1 cellular context compared by ENCODE assay signal in the genomic region with DNA sequence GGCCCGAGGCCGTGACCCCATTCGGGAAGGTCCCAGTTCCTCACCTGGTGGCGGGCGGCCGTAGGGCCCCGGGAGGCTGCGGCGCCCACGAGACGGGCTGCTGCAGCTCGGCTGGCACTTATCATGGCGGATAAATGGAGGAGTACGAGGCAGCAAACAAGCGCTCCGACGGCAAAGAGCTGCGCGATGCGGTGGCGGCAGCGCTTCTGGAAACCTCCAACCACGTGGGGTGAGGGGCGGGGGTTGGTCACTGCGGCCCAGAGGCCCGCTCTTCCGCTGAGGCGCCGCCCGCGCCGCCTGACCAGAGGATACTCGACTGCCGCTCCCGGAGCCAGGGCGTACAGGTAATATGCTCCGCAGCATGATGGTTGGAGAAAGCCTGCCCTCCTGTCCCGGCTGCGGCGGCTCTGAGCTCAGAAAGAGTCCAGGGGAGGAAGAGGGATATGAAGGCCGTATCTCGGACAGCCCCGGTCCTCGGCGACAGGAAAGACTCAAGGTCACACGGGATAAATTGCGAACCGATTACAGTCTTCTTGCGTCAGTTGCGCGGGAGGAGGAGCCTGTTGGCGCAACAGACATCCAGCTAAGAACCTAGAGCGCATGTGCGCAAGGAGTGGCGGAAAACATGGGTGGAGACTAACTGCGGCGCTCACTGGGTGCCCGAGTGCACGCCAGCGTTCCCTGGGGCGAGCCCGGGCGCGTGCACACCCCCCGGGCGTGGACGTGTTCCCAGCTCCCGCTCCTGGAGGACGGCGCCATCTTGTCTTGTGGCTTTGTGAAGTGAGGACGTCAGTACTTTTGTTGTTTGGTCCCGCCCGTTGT.
TF ChIP-seq lines count a peak whose summit lies in the region.

A gene (minus strand): TSS at position 208 of the 822 bp plus-strand sequence. CDS start 83 bp downstream, at position 125.

TF ChIP-seq in HepG2, 621 proteins besides CTCF, POLR2A, EP300 and RAD21 (continued from another document and continues in another):
- peak; percentile 99 for TF ChIP-seq DMAP1 (CRISPR knock-in tag; IDR thresholded peaks at IDR 0.05)
- TF ChIP-seq ARHGAP35 (CRISPR knock-in tag; IDR thresholded peaks at IDR 0.05; ENCODE audit: borderline replicate concordance) = peak; percentile 93
- TF ChIP-seq, protein P1, sequence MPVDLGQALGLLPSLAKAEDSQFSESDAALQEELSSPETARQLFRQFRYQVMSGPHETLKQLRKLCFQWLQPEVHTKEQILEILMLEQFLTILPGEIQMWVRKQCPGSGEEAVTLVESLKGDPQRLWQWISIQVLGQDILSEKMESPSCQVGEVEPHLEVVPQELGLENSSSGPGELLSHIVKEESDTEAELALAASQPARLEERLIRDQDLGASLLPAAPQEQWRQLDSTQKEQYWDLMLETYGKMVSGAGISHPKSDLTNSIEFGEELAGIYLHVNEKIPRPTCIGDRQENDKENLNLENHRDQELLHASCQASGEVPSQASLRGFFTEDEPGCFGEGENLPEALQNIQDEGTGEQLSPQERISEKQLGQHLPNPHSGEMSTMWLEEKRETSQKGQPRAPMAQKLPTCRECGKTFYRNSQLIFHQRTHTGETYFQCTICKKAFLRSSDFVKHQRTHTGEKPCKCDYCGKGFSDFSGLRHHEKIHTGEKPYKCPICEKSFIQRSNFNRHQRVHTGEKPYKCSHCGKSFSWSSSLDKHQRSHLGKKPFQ (CRISPR knock-in tag; IDR thresholded peaks at IDR 0.05; ENCODE audit: insufficient replicate concordance) = peak; percentile 77
- no peak for TF ChIP-seq NONO (IDR thresholded peaks at IDR 0.05)
- peak; percentile 90 for TF ChIP-seq NONO (CRISPR knock-in tag; conservative IDR thresholded peaks at IDR 0.05)
- no peak for TF ChIP-seq ZBTB7A (CRISPR knock-in tag; IDR thresholded peaks at IDR 0.05)
- peak; percentile 94; the same call in 1 of the 2 replicates for TF ChIP-seq ZNF432 (CRISPR knock-in tag; IDR thresholded peaks at IDR 0.05; ENCODE audit: borderline replicate concordance)
- 0 out of 2 replicates have a peak, but pooled peaks have one; percentile 29 for TF ChIP-seq NFRKB (IDR thresholded peaks at IDR 0.05)
- TF ChIP-seq, protein P2, sequence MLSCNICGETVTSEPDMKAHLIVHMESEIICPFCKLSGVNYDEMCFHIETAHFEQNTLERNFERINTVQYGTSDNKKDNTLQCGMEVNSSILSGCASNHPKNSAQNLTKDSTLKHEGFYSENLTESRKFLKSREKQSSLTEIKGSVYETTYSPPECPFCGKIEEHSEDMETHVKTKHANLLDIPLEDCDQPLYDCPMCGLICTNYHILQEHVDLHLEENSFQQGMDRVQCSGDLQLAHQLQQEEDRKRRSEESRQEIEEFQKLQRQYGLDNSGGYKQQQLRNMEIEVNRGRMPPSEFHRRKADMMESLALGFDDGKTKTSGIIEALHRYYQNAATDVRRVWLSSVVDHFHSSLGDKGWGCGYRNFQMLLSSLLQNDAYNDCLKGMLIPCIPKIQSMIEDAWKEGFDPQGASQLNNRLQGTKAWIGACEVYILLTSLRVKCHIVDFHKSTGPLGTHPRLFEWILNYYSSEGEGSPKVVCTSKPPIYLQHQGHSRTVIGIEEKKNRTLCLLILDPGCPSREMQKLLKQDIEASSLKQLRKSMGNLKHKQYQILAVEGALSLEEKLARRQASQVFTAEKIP (CRISPR knock-in tag; IDR thresholded peaks at IDR 0.05; ENCODE audit: borderline replicate concordance) = no peak
- TF ChIP-seq KLF13 (CRISPR knock-in tag; IDR thresholded peaks at IDR 0.05) = no peak
- peak; percentile 53; the same call in 1 of the 2 replicates for TF ChIP-seq HDAC2 (CRISPR knock-in tag; IDR thresholded peaks at IDR 0.05)
- peak; percentile 14; the same call in 1 of the 2 replicates for TF ChIP-seq ZNF775 (CRISPR knock-in tag; IDR thresholded peaks at IDR 0.05; ENCODE audit: borderline replicate concordance)
- TF ChIP-seq ZFP62 (CRISPR knock-in tag; IDR thresholded peaks at IDR 0.05) = no peak
- TF ChIP-seq, protein P3, sequence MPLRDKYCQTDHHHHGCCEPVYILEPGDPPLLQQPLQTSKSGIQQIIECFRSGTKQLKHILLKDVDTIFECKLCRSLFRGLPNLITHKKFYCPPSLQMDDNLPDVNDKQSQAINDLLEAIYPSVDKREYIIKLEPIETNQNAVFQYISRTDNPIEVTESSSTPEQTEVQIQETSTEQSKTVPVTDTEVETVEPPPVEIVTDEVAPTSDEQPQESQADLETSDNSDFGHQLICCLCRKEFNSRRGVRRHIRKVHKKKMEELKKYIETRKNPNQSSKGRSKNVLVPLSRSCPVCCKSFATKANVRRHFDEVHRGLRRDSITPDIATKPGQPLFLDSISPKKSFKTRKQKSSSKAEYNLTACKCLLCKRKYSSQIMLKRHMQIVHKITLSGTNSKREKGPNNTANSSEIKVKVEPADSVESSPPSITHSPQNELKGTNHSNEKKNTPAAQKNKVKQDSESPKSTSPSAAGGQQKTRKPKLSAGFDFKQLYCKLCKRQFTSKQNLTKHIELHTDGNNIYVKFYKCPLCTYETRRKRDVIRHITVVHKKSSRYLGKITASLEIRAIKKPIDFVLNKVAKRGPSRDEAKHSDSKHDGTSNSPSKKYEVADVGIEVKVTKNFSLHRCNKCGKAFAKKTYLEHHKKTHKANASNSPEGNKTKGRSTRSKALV (CRISPR knock-in tag; IDR thresholded peaks at IDR 0.05) = peak; percentile 86
- TF ChIP-seq ARNT2 (CRISPR knock-in tag; IDR thresholded peaks at IDR 0.05; ENCODE audit: low read depth) = peak; percentile 88; the same call in 1 of the 2 replicates
- peak; percentile 87; the same call in 1 of the 2 replicates for TF ChIP-seq HOXA5 (CRISPR knock-in tag; IDR thresholded peaks at IDR 0.05)
- TF ChIP-seq, protein P4, sequence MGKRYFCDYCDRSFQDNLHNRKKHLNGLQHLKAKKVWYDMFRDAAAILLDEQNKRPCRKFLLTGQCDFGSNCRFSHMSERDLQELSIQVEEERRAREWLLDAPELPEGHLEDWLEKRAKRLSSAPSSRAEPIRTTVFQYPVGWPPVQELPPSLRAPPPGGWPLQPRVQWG (CRISPR knock-in tag; IDR thresholded peaks at IDR 0.05; ENCODE audit: borderline replicate concordance, low read depth) = no peak
- peak; percentile 50; the same call in 1 of the 2 replicates for TF ChIP-seq FOXJ3 (CRISPR knock-in tag; IDR thresholded peaks at IDR 0.05; ENCODE audit: borderline replicate concordance)
- TF ChIP-seq, protein P5, sequence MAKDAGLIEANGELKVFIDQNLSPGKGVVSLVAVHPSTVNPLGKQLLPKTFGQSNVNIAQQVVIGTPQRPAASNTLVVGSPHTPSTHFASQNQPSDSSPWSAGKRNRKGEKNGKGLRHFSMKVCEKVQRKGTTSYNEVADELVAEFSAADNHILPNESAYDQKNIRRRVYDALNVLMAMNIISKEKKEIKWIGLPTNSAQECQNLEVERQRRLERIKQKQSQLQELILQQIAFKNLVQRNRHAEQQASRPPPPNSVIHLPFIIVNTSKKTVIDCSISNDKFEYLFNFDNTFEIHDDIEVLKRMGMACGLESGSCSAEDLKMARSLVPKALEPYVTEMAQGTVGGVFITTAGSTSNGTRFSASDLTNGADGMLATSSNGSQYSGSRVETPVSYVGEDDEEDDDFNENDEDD (CRISPR knock-in tag; IDR thresholded peaks at IDR 0.05; ENCODE audit: borderline replicate concordance) = peak; percentile 84; the same call in 1 of the 2 replicates
- TF ChIP-seq KAT7 (CRISPR knock-in tag; IDR thresholded peaks at IDR 0.05; ENCODE audit: borderline replicate concordance) = peak; percentile 61
- peak; percentile 22; the same call in 1 of the 2 replicates for TF ChIP-seq ZNF746 (CRISPR knock-in tag; IDR thresholded peaks at IDR 0.05)
- no peak for TF ChIP-seq ZBTB42 (CRISPR knock-in tag; IDR thresholded peaks at IDR 0.05)
- no peak for TF ChIP-seq EZH2 (conservative IDR thresholded peaks at IDR 0.05; ENCODE audit: low read depth, low read length)
- TF ChIP-seq KDM6A (CRISPR knock-in tag; IDR thresholded peaks at IDR 0.05; ENCODE audit: low read depth) = no peak
- 0 out of 2 replicates have a peak, but pooled peaks have one; percentile 65 for TF ChIP-seq ATF1 (CRISPR knock-in tag; IDR thresholded peaks at IDR 0.05)
- TF ChIP-seq RARA (CRISPR knock-in tag; IDR thresholded peaks at IDR 0.05) = 0 out of 2 replicates have a peak, but pooled peaks have one; percentile 35
- TF ChIP-seq, protein P6, sequence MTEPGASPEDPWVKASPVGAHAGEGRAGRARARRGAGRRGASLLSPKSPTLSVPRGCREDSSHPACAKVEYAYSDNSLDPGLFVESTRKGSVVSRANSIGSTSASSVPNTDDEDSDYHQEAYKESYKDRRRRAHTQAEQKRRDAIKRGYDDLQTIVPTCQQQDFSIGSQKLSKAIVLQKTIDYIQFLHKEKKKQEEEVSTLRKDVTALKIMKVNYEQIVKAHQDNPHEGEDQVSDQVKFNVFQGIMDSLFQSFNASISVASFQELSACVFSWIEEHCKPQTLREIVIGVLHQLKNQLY (CRISPR knock-in tag; IDR thresholded peaks at IDR 0.05) = peak; percentile 60
- TF ChIP-seq, protein P7, sequence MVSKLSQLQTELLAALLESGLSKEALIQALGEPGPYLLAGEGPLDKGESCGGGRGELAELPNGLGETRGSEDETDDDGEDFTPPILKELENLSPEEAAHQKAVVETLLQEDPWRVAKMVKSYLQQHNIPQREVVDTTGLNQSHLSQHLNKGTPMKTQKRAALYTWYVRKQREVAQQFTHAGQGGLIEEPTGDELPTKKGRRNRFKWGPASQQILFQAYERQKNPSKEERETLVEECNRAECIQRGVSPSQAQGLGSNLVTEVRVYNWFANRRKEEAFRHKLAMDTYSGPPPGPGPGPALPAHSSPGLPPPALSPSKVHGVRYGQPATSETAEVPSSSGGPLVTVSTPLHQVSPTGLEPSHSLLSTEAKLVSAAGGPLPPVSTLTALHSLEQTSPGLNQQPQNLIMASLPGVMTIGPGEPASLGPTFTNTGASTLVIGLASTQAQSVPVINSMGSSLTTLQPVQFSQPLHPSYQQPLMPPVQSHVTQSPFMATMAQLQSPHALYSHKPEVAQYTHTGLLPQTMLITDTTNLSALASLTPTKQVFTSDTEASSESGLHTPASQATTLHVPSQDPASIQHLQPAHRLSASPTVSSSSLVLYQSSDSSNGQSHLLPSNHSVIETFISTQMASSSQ (IDR thresholded peaks at IDR 0.05; ENCODE audit: low read depth) = 0 out of 2 replicates have a peak, but pooled peaks have one; percentile 15
- TF ChIP-seq, protein P7 (CRISPR knock-in tag; IDR thresholded peaks at IDR 0.05; ENCODE audit: borderline replicate concordance) = 0 out of 2 replicates have a peak, but pooled peaks have one; percentile 42
- TF ChIP-seq, protein P8, sequence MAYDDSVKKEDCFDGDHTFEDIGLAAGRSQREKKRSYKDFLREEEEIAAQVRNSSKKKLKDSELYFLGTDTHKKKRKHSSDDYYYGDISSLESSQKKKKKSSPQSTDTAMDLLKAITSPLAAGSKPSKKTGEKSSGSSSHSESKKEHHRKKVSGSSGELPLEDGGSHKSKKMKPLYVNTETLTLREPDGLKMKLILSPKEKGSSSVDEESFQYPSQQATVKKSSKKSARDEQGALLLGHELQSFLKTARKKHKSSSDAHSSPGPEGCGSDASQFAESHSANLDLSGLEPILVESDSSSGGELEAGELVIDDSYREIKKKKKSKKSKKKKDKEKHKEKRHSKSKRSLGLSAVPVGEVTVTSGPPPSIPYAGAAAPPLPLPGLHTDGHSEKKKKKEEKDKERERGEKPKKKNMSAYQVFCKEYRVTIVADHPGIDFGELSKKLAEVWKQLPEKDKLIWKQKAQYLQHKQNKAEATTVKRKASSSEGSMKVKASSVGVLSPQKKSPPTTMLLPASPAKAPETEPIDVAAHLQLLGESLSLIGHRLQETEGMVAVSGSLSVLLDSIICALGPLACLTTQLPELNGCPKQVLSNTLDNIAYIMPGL (CRISPR knock-in tag; IDR thresholded peaks at IDR 0.05; ENCODE audit: borderline replicate concordance in 1 of 2, low read depth in 1 of 2) = peak; percentile 45 to 78
- TF ChIP-seq NCOA1 (CRISPR knock-in tag; IDR thresholded peaks at IDR 0.05) = peak; percentile 93; the same call in 1 of the 2 replicates
- TF ChIP-seq ZNF75D (CRISPR knock-in tag; IDR thresholded peaks at IDR 0.05; ENCODE audit: borderline replicate concordance) = peak; percentile 79; the same call in 1 of the 2 replicates
- TF ChIP-seq NCOR1 (IDR thresholded peaks at IDR 0.05; ENCODE audit: borderline replicate concordance, low read length) = peak; percentile 32; the same call in 1 of the 2 replicates
- TF ChIP-seq, protein P9, sequence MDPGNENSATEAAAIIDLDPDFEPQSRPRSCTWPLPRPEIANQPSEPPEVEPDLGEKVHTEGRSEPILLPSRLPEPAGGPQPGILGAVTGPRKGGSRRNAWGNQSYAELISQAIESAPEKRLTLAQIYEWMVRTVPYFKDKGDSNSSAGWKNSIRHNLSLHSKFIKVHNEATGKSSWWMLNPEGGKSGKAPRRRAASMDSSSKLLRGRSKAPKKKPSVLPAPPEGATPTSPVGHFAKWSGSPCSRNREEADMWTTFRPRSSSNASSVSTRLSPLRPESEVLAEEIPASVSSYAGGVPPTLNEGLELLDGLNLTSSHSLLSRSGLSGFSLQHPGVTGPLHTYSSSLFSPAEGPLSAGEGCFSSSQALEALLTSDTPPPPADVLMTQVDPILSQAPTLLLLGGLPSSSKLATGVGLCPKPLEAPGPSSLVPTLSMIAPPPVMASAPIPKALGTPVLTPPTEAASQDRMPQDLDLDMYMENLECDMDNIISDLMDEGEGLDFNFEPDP (CRISPR knock-in tag; conservative IDR thresholded peaks at IDR 0.05) = peak; percentile 98; the same call in 1 of the 2 replicates
- peak; percentile 92 for TF ChIP-seq AGO2 (optimal IDR thresholded peaks at IDR 0.05; ENCODE audit: low read depth, low read length)
- peak; percentile 70; the same call in 1 of the 2 replicates for TF ChIP-seq ZNF232 (CRISPR knock-in tag; IDR thresholded peaks at IDR 0.05; ENCODE audit: borderline replicate concordance)
- TF ChIP-seq PAX8 (CRISPR knock-in tag; IDR thresholded peaks at IDR 0.05; ENCODE audit: borderline replicate concordance) = no peak; the same call in 1 of the 2 replicates
- TF ChIP-seq, protein P10, sequence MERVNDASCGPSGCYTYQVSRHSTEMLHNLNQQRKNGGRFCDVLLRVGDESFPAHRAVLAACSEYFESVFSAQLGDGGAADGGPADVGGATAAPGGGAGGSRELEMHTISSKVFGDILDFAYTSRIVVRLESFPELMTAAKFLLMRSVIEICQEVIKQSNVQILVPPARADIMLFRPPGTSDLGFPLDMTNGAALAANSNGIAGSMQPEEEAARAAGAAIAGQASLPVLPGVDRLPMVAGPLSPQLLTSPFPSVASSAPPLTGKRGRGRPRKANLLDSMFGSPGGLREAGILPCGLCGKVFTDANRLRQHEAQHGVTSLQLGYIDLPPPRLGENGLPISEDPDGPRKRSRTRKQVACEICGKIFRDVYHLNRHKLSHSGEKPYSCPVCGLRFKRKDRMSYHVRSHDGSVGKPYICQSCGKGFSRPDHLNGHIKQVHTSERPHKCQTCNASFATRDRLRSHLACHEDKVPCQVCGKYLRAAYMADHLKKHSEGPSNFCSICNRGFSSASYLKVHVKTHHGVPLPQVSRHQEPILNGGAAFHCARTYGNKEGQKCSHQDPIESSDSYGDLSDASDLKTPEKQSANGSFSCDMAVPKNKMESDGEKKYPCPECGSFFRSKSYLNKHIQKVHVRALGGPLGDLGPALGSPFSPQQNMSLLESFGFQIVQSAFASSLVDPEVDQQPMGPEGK (CRISPR knock-in tag; IDR thresholded peaks at IDR 0.05) = peak; percentile 83
